8 cellular contexts compared by ENCODE assay signal in genomic region chr1:88891318-88892145, GRCh38. TPM values are rescaled to one million over a fixed set of nuclear protein-coding genes. Genes with fewer than 3 reads are reported as not detected.
A peak's percentile ranks its signal among the peaks of the same experiment; 100 is the strongest.
DNase-seq lines count a peak whose midpoint lies in the region; ATAC-seq and TF ChIP-seq lines count a peak whose summit lies in the region.

TSS of gene GTF2B (minus strand) at chr1:88891567. CDS start at chr1:88891499, 68 bp downstream.

- ATAC-seq in HG02870 (IDR thresholded peaks at IDR 0.05; ENCODE audit: unreplicated experiment) = peak; percentile 83

- H3K4me3 Mint-ChIP-seq in T-helper 1 cell treated with Interleukin-12 subunit alpha and Interleukin-12 subunit beta and Interleukin-4 antibody, amounts not matched to agents 30 μg/mL and 1 μg/mL, for 36 hours = peak within 1 kb of the TSS; percentile 91
- peak within 1 kb of the TSS; percentile 98 for H3K4me3 Mint-ChIP-seq in progenitor cell of endocrine pancreas (ENCODE audit: low read depth)

- TF ChIP-seq CTCF in GM13976 (IDR thresholded peaks at IDR 0.05; ENCODE audit: borderline replicate concordance, control extremely low read depth, extremely low read depth, insufficient read depth, missing control alignments) = no peak
- no peak for TF ChIP-seq CTCF in left ventricle myocardium inferior (IDR thresholded peaks at IDR 0.05; ENCODE audit: borderline replicate concordance)
- no peak for TF ChIP-seq CTCF in progenitor cell of endocrine pancreas (IDR thresholded peaks at IDR 0.05; ENCODE audit: unreplicated experiment)

- peak within 1 kb of the TSS; percentile 98 for H3K4me3 ChIP-seq in left ventricle myocardium inferior

- H3K27ac ChIP-seq in left ventricle myocardium inferior (replicated peaks) = peak within 1 kb of the TSS; percentile 95

- no peaks in the 10 kb centered on the region for H3K27me3 ChIP-seq in left ventricle myocardium inferior (ENCODE audit: low read depth)

- peaks cover 44% of the 10 kb centered on the region for H3K4me1 ChIP-seq in left ventricle myocardium inferior

- H3K27ac Mint-ChIP-seq in T-helper 1 cell treated with Interleukin-12 subunit alpha and Interleukin-12 subunit beta and Interleukin-4 antibody, amounts not matched to agents 30 μg/mL and 1 μg/mL, for 36 hours = peak within 1 kb of the TSS; percentile 91
- peak within 1 kb of the TSS; percentile 98 for H3K27ac Mint-ChIP-seq in progenitor cell of endocrine pancreas

- H3K36me3 ChIP-seq in left ventricle myocardium inferior = peaks cover 7% of the 10 kb centered on the region

- DNase-seq in GM13976 (ENCODE audit: low spot score) = peak; percentile 87
- peak; percentile 91 for DNase-seq in NCI-H1694 (lab: John Stamatoyannopoulos, UW)
- peak; percentile 91 for DNase-seq in amniotic stem cell (lab: John Stamatoyannopoulos, UW)
- DNase-seq in left ventricle myocardium inferior = peak; percentile 92
- DNase-seq in progenitor cell of endocrine pancreas (ENCODE audit: low spot score, unreplicated experiment) = peak; percentile 59
- peak; percentile 94 for DNase-seq in ureter (ENCODE audit: low spot score)

- intact Hi-C loops in left ventricle myocardium inferior (cut with micrococcal nuclease) = no loop called here

- H3K9me3 ChIP-seq in left ventricle myocardium inferior (replicated peaks) = no peaks in the 10 kb centered on the region

- peaks cover 4% of the 10 kb centered on the region for H3K9me3 Mint-ChIP-seq in T-helper 1 cell treated with Interleukin-12 subunit alpha and Interleukin-12 subunit beta and Interleukin-4 antibody, amounts not matched to agents 30 μg/mL and 1 μg/mL, for 36 hours
- peaks cover 3% of the 10 kb centered on the region for H3K9me3 Mint-ChIP-seq in progenitor cell of endocrine pancreas (ENCODE audit: low read depth)

- in situ Hi-C loops in GM13976 (cut with MboI; ENCODE audit: low sequenced_read_pairs, unreplicated experiment) = no loop called here

- peaks cover 11% of the 10 kb centered on the region for H3K36me3 Mint-ChIP-seq in T-helper 1 cell treated with Interleukin-12 subunit alpha and Interleukin-12 subunit beta and Interleukin-4 antibody, amounts not matched to agents 30 μg/mL and 1 μg/mL, for 36 hours (ENCODE audit: low read depth)
- peaks cover 3% of the 10 kb centered on the region for H3K36me3 Mint-ChIP-seq in progenitor cell of endocrine pancreas (ENCODE audit: insufficient read depth)

- peaks cover 38% of the 10 kb centered on the region for H3K4me1 Mint-ChIP-seq in T-helper 1 cell treated with Interleukin-12 subunit alpha and Interleukin-12 subunit beta and Interleukin-4 antibody, amounts not matched to agents 30 μg/mL and 1 μg/mL, for 36 hours (ENCODE audit: low read depth)
- peaks cover 17% of the 10 kb centered on the region for H3K4me1 Mint-ChIP-seq in progenitor cell of endocrine pancreas (ENCODE audit: low read depth)

- H3K27me3 Mint-ChIP-seq in T-helper 1 cell treated with Interleukin-12 subunit alpha and Interleukin-12 subunit beta and Interleukin-4 antibody, amounts not matched to agents 30 μg/mL and 1 μg/mL, for 36 hours (ENCODE audit: low read depth) = no peaks in the 10 kb centered on the region
- H3K27me3 Mint-ChIP-seq in progenitor cell of endocrine pancreas = no peaks in the 10 kb centered on the region

RNA-seq across cellular contexts. Expression of gene GTF2B, which starts in this region (rescaled TPM):
- 12.6 TPM for total RNA-seq in left ventricle myocardium inferior
- 26.3 and 27.4 TPM in 2 replicates for total RNA-seq in progenitor cell of endocrine pancreas
- 28.6 TPM for total RNA-seq in ureter

Comparison
In these comparisons a context has a peak if more than half of its experiments do, and no peak if none do; other contexts are left out.
1. Peak in every context shown above with its lines: DNase-seq, ATAC-seq, H3K4me3 ChIP-seq and H3K27ac ChIP-seq.